16 cellular contexts compared by ENCODE assay signal in genomic region chr15:66422347-66422746, GRCh38. TPM values are rescaled to one million over a fixed set of nuclear protein-coding genes. Genes with fewer than 3 reads are reported as not detected.
DNase-seq lines count a peak whose midpoint lies in the region; ATAC-seq and TF ChIP-seq lines count a peak whose summit lies in the region.
"Had no signal": no experiment of that assay in that cellular context is flagged by ENCODE, and none has a peak within 500 bp of the region (broad histone marks: within the 10 kb centered on the region; RNA-seq: fewer than 3 reads in every experiment).

No MANE protein-coding gene starts in this region.

- H4K20me1 ChIP-seq in GM23338 (replicated peaks; ENCODE audit: insufficient read depth), result peaks cover 52% of the 10 kb centered on the region

- H3K9ac ChIP-seq in subcutaneous abdominal adipose tissue (ENCODE audit: low read length in 5 of 5), result no peak overlapping the region

- H3K27ac ChIP-seq in GM23338 (ENCODE audit: low read depth) (0 out of 2 replicates have a peak overlapping the region, but pooled peaks have one; percentile 50), HEK293 (ENCODE audit: extremely low read depth, low read depth, low read length) (no peak overlapping the region), subcutaneous abdominal adipose tissue (ENCODE audit: low read depth, low read length) (peak overlapping the region; percentile 60), lower lobe of right lung (no peak overlapping the region)
- H3K27ac ChIP-seq: HL-60 had no signal

- no peak overlapping the region for H3K27ac Mint-ChIP-seq in GM23338
- H3K27ac Mint-ChIP-seq in dendritic cell treated with granulocyte-macrophage colony-stimulating factor and Interleukin-4, amounts not matched to agents 40 ng/mL and 50 ng/mL, for 4 days, result peak overlapping the region; percentile 6
- no peak overlapping the region for H3K27ac Mint-ChIP-seq in progenitor cell of endocrine pancreas
- H3K27ac Mint-ChIP-seq: HFFc6 had no signal

- H2AFZ ChIP-seq in GM23338, result no peak overlapping the region

- POLR2A ChIA-PET in HEK293 (lab: Yijun Ruan, JAX), result no interaction called here

- H3F3A ChIP-seq in GM23338 (replicated peaks; ENCODE audit: low read depth), result 0 out of 2 replicates have a peak, but pooled peaks cover 2% of the 10 kb centered on the region

- intact Hi-C loops in dendritic cell treated with granulocyte-macrophage colony-stimulating factor and Interleukin-4, amounts not matched to agents 40 ng/mL and 50 ng/mL, for 4 days (cut with micrococcal nuclease), result no loop called here
- intact Hi-C loops in lower lobe of right lung (cut with DNase I), result no loop called here

- H3K4me3 Mint-ChIP-seq in GM23338 (no peak overlapping the region), progenitor cell of endocrine pancreas (ENCODE audit: low read depth) (no peak overlapping the region)
- H3K4me3 Mint-ChIP-seq in dendritic cell treated with granulocyte-macrophage colony-stimulating factor and Interleukin-4, amounts not matched to agents 40 ng/mL and 50 ng/mL, for 4 days, result no peak overlapping the region
- H3K4me3 Mint-ChIP-seq: CD4-positive, CD25-positive, alpha-beta regulatory T cell; HFFc6 had no signal

- ATAC-seq in GM23338 (no peak), lower lobe of right lung (no peak)

- H3K36me3 ChIP-seq in GM23338 (ENCODE audit: insufficient read depth) (no peaks in the 10 kb centered on the region), HEK293 (ENCODE audit: control insufficient read depth in 2 of 2, insufficient read depth in 1 of 2, low read length in 2 of 2) (no peaks in the 10 kb centered on the region), subcutaneous abdominal adipose tissue (ENCODE audit: control insufficient read depth in 5 of 5, insufficient read depth in 5 of 5, low read length in 5 of 5) (no peaks in the 10 kb centered on the region), lower lobe of right lung (no peaks in the 10 kb centered on the region)
- H3K36me3 ChIP-seq: BE2C had no signal

- no peak overlapping the region for H3K4me2 ChIP-seq in GM23338

- H3K4me1 ChIP-seq in GM23338 (ENCODE audit: insufficient read depth) (peaks cover 28% of the 10 kb centered on the region), HEK293 (ENCODE audit: control insufficient read depth, insufficient read depth, low read length) (peaks cover 6% of the 10 kb centered on the region; the same call in 1 of the 2 replicates), subcutaneous abdominal adipose tissue (ENCODE audit: control insufficient read depth in 5 of 5, insufficient read depth in 5 of 5, low read length in 5 of 5) (peaks cover 3 to 27% (median 22%) of the 10 kb centered on the region in 5 donors), lower lobe of right lung (no peaks in the 10 kb centered on the region)
- H3K4me1 ChIP-seq: BE2C, Caco-2 had no signal

- DNase-seq in GM23338 (ENCODE audit: low spot score) (no peak), lower lobe of right lung (no peak), NCI-H774 (lab: John Stamatoyannopoulos, UW) (no peak), progenitor cell of endocrine pancreas (ENCODE audit: low spot score, unreplicated experiment) (no peak)
- DNase-seq: ACHN; BE2C; C1 segment of cervical spinal cord; Caco-2; CD4-positive, CD25-positive, alpha-beta regulatory T cell; GF-D8; HCEC 1CT; HFFc6 had no signal

- H3K4me1 Mint-ChIP-seq in GM23338 (peaks cover 31% of the 10 kb centered on the region), progenitor cell of endocrine pancreas (ENCODE audit: low read depth) (no peaks in the 10 kb centered on the region)
- peaks cover 54% of the 10 kb centered on the region for H3K4me1 Mint-ChIP-seq in dendritic cell treated with granulocyte-macrophage colony-stimulating factor and Interleukin-4, amounts not matched to agents 40 ng/mL and 50 ng/mL, for 4 days (ENCODE audit: low read depth)

- H3K27me3 ChIP-seq in GM23338 (ENCODE audit: insufficient read depth), result no peaks in the 10 kb centered on the region
- H3K27me3 ChIP-seq in subcutaneous abdominal adipose tissue (ENCODE audit: control insufficient read depth in 5 of 5, insufficient read depth in 4 of 5, low read length in 5 of 5), result no peaks in the 10 kb centered on the region
- H3K27me3 ChIP-seq in lower lobe of right lung (ENCODE audit: low read depth), result no peaks in the 10 kb centered on the region
- H3K27me3 ChIP-seq: BE2C had no signal

- H3K4me3 ChIP-seq in GM23338 (no peak overlapping the region), HEK293 (ENCODE audit: low read depth, low read length) (no peak overlapping the region), subcutaneous abdominal adipose tissue (ENCODE audit: low read depth in 1 of 5, low read length in 5 of 5) (no peak overlapping the region), lower lobe of right lung (no peak overlapping the region)

- H3K9me3 Mint-ChIP-seq in GM23338 (no peaks in the 10 kb centered on the region; the same call in 2 of the 3 replicates), progenitor cell of endocrine pancreas (ENCODE audit: low read depth) (peaks cover 3% of the 10 kb centered on the region)
- no peaks in the 10 kb centered on the region for H3K9me3 Mint-ChIP-seq in dendritic cell treated with granulocyte-macrophage colony-stimulating factor and Interleukin-4, amounts not matched to agents 40 ng/mL and 50 ng/mL, for 4 days
- H3K9me3 Mint-ChIP-seq: HFFc6 had no signal

- H3K9me2 ChIP-seq in GM23338 (ENCODE audit: insufficient read depth), result no peaks in the 10 kb centered on the region

- TF ChIP-seq CTCF in GM23338 (conservative IDR thresholded peaks at IDR 0.05; ENCODE audit: low read depth in 2 of 2), result no peak
- no peak for TF ChIP-seq CTCF in HEK293 (tag by site-specific recombination; IDR thresholded peaks at IDR 0.05)
- no peak for TF ChIP-seq CTCF in lower lobe of right lung (IDR thresholded peaks at IDR 0.05)
- TF ChIP-seq CTCF in progenitor cell of endocrine pancreas (IDR thresholded peaks at IDR 0.05; ENCODE audit: unreplicated experiment), result no peak

- H3K27me3 Mint-ChIP-seq in GM23338 (ENCODE audit: insufficient read depth, low read depth, poor library complexity), result peaks cover 11% of the 10 kb centered on the region
- no peaks in the 10 kb centered on the region for H3K27me3 Mint-ChIP-seq in dendritic cell treated with granulocyte-macrophage colony-stimulating factor and Interleukin-4, amounts not matched to agents 40 ng/mL and 50 ng/mL, for 4 days
- no peaks in the 10 kb centered on the region for H3K27me3 Mint-ChIP-seq in progenitor cell of endocrine pancreas
- H3K27me3 Mint-ChIP-seq: CD4-positive, CD25-positive, alpha-beta regulatory T cell had no signal

- H3K36me3 Mint-ChIP-seq in GM23338 (ENCODE audit: low read depth) (0 out of 3 replicates have a peak, but pooled peaks cover 2% of the 10 kb centered on the region), progenitor cell of endocrine pancreas (ENCODE audit: insufficient read depth) (peaks cover 4% of the 10 kb centered on the region)
- H3K36me3 Mint-ChIP-seq in dendritic cell treated with granulocyte-macrophage colony-stimulating factor and Interleukin-4, amounts not matched to agents 40 ng/mL and 50 ng/mL, for 4 days (ENCODE audit: low read depth), result no peaks in the 10 kb centered on the region

- peaks cover 95% of the 10 kb centered on the region for H3K79me2 ChIP-seq in GM23338 (replicated peaks; ENCODE audit: insufficient read depth)

- no peaks in the 10 kb centered on the region for H3K9me3 ChIP-seq in HEK293 (ENCODE audit: control insufficient read depth, insufficient read depth, low read depth, low read length)
- no peaks in the 10 kb centered on the region for H3K9me3 ChIP-seq in subcutaneous abdominal adipose tissue (ENCODE audit: control insufficient read depth in 5 of 5, low read length in 5 of 5)
- no peaks in the 10 kb centered on the region for H3K9me3 ChIP-seq in lower lobe of right lung
- H3K9me3 ChIP-seq: BE2C, Caco-2 had no signal

- CTCF ChIA-PET in HEK293 (lab: Yijun Ruan, JAX), result no interaction called here

TF ChIP-seq in GM23338, 12 proteins besides CTCF, POLR2A, EP300 and RAD21 (continues in another document):
- no peak for TF ChIP-seq ZNF114 (CRISPR knock-in tag; IDR thresholded peaks at IDR 0.05)
- TF ChIP-seq EZH2phosphoT487 (IDR thresholded peaks at IDR 0.05; ENCODE audit: unreplicated experiment), result no peak

TF ChIP-seq in HEK293, 187 proteins besides CTCF, POLR2A, EP300 and RAD21 (continues in another document):
- TF ChIP-seq GLIS2 (tag by site-specific recombination; IDR thresholded peaks at IDR 0.05), result no peak
- peak; percentile 85 for TF ChIP-seq PRDM6 (tag by site-specific recombination; IDR thresholded peaks at IDR 0.05)
- no peak for TF ChIP-seq ZNF585B (tag by site-specific recombination; IDR thresholded peaks at IDR 0.05)
- TF ChIP-seq SCRT2 (tag by site-specific recombination; IDR thresholded peaks at IDR 0.05), result no peak
- TF ChIP-seq OSR2 (tag by site-specific recombination; IDR thresholded peaks at IDR 0.05), result peak; percentile 72
- TF ChIP-seq INSM2 (tag by site-specific recombination; IDR thresholded peaks at IDR 0.05), result no peak
- TF ChIP-seq SCRT1 (tag by site-specific recombination; IDR thresholded peaks at IDR 0.05; ENCODE audit: borderline replicate concordance), result no peak

RNA-seq across cellular contexts. Expression of gene MAP2K1, which starts 35.6 kb away (rescaled TPM):
- total RNA-seq in GM23338 (2014; rRNA removed; shearing (Covaris generic)), result 68.5 and 73.9 TPM in 2 replicates
- polyA plus RNA-seq in GM23338 (2016; fragmentation: Nextera tagmentation; extraction: Ambion mirVana), result 40.2 and 42.0 TPM in 2 replicates
- total RNA-seq in lower lobe of right lung (53.6 TPM), progenitor cell of endocrine pancreas (28.6 TPM in 2 replicates)

Comparison
In these comparisons a context has a peak if more than half of its experiments do, and no peak if none do; other contexts are left out.
1. H3K27ac ChIP-seq: peak in GM23338 (single experiment) and subcutaneous abdominal adipose tissue (single experiment); none in HEK293 (single experiment) and lower lobe of right lung (single experiment).